Comparison of ENCODE assay signal across 17 cellular contexts in the genomic region with DNA sequence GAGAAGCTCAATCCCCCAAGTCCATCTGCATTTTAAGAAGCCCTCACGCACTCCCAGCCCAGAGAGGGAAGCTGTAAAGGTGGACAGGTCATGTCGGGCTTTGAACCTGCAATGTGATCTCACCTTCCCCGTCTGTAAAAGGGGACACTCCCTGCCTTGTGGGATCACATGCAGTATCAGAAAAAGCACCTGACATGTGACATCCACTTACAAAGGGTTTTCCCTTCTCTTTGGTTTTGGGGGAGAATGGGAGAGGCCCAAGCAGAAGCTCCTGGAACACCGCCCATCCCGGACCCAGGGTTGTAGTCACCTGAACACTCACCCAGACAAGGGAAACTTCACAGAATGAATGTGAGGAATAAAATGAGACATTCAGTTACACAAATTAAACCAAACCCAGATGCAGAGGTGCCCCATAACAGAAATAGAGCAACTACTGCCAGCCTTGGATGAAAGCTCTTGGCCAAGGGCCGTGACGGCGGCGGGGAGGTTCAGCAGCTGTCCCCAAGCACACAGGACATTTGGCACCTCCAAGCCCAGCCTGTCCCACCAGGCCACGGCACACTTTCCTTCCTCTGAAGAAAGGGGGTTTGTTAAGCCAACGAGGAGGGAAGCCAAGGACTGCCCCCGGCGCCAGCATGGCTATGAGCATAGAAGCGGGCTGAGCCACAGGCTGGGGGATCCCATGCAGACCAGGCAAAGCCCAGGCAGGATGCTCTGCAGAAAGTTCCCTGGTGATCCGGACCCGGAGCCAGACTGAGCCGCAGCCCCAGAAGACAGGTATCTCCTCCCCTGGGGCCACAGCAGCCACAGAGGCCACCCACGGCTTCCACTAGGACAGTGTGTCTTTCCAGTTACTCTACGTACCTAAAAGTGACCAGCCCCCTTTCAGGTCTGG. TPM values are rescaled to one million over a fixed set of nuclear protein-coding genes. Genes with fewer than 3 reads are reported as not detected.
DNase-seq lines count a peak whose midpoint lies in the region; ATAC-seq and TF ChIP-seq lines count a peak whose summit lies in the region.
"Had no signal": no experiment of that assay in that cellular context is flagged by ENCODE, and none has a peak within 500 bp of the region (broad histone marks: within the 10 kb centered on the region; RNA-seq: fewer than 3 reads in every experiment).

No MANE protein-coding gene starts in this region.

- H2AFZ ChIP-seq in OCI-LY3 (ENCODE audit: low read depth, low read length): no peak overlapping the region
- H2AFZ ChIP-seq in PC-3 (ENCODE audit: low read length): no peak overlapping the region

- peak overlapping the region; percentile 89 for H3K4me2 ChIP-seq in OCI-LY3 (ENCODE audit: low read length)
- H3K4me2 ChIP-seq in PC-3 (ENCODE audit: low read length): no peak overlapping the region

- CTCF ChIA-PET in CD8-positive, alpha-beta T cell (lab: Charles Lee): interaction anchor here (0.9 to 7.4 kb wide), 5 partner anchors 8 to 306 kb away, joined by 3 to 55 read pairs (median 3); no protein-coding TSS in a partner anchor
- CTCF ChIA-PET in PC-3 (lab: Charles Lee): no interaction called here

- H3K27ac ChIP-seq in CD8-positive, alpha-beta T cell (ENCODE audit: low read depth, low read length): no peak overlapping the region
- H3K27ac ChIP-seq in OCI-LY3 (ENCODE audit: low read length) (peak overlapping the region; percentile 77), uterus (no peak overlapping the region), PC-3 (ENCODE audit: low read length) (no peak overlapping the region)
- H3K27ac ChIP-seq: ascending aorta, esophagus squamous epithelium, SJSA1 had no signal

- H3K9ac ChIP-seq in OCI-LY3 (ENCODE audit: low read length) (peak overlapping the region; percentile 2; the same call in 1 of the 2 replicates), PC-3 (ENCODE audit: low read length) (no peak overlapping the region)

- H3K4me3 Mint-ChIP-seq in CD8-positive, alpha-beta T cell: peak overlapping the region; percentile 5
- H3K4me3 Mint-ChIP-seq in glutamatergic neuron (ENCODE audit: unreplicated experiment): no peak overlapping the region
- H3K4me3 Mint-ChIP-seq: activated CD4-positive, alpha-beta memory T cell treated with anti-CD3 and anti-CD28 coated beads, Interleukin-2, amount 10 ng/mL, durations not matched to agents 7 days and 5 days had no signal

- H3K27me3 ChIP-seq in CD8-positive, alpha-beta T cell (ENCODE audit: insufficient read depth, low read length): no peaks in the 10 kb centered on the region
- H3K27me3 ChIP-seq in OCI-LY3 (ENCODE audit: low read depth, low read length) (no peaks in the 10 kb centered on the region), uterus (no peaks in the 10 kb centered on the region), PC-3 (ENCODE audit: low read length) (no peaks in the 10 kb centered on the region)
- H3K27me3 ChIP-seq: ascending aorta, esophagus squamous epithelium, SJSA1 had no signal

- H3K36me3 ChIP-seq in CD8-positive, alpha-beta T cell (ENCODE audit: insufficient read depth, low read length): no peaks in the 10 kb centered on the region
- peaks cover 51% of the 10 kb centered on the region for H3K36me3 ChIP-seq in OCI-LY3 (replicated peaks; ENCODE audit: low read depth, low read length)
- no peaks in the 10 kb centered on the region for H3K36me3 ChIP-seq in uterus
- no peaks in the 10 kb centered on the region for H3K36me3 ChIP-seq in PC-3 (ENCODE audit: low read depth, low read length)
- H3K36me3 ChIP-seq: ascending aorta, esophagus squamous epithelium, SJSA1 had no signal

- H3K9me3 Mint-ChIP-seq in CD8-positive, alpha-beta T cell: no peaks in the 10 kb centered on the region
- peaks cover 5% of the 10 kb centered on the region for H3K9me3 Mint-ChIP-seq in glutamatergic neuron (ENCODE audit: unreplicated experiment)
- H3K9me3 Mint-ChIP-seq: activated CD4-positive, alpha-beta memory T cell treated with anti-CD3 and anti-CD28 coated beads, Interleukin-2, amount 10 ng/mL, durations not matched to agents 7 days and 5 days; activated T-helper 2 cell treated with anti-CD3 and anti-CD28 coated beads, Interferon-gamma antibody, Interleukin-2, Interleukin-4, amounts not matched to agents 10 μg/mL and 5 μg/mL and 100 μg/mL, durations not matched to agents 14 hours and 24 hours and 36 hours had no signal

- peaks cover 72% of the 10 kb centered on the region for H4K20me1 ChIP-seq in OCI-LY3 (ENCODE audit: insufficient read depth, low read length)
- H4K20me1 ChIP-seq in PC-3 (ENCODE audit: low read length): 0 out of 2 replicates have a peak, but pooled peaks cover 4% of the 10 kb centered on the region

- no peaks in the 10 kb centered on the region for H3K9me3 ChIP-seq in CD8-positive, alpha-beta T cell (ENCODE audit: low read length)
- H3K9me3 ChIP-seq in OCI-LY3 (ENCODE audit: insufficient read depth, low read length) (no peaks in the 10 kb centered on the region), uterus (no peaks in the 10 kb centered on the region), PC-3 (ENCODE audit: low read length) (no peaks in the 10 kb centered on the region)
- H3K9me3 ChIP-seq: ascending aorta, esophagus squamous epithelium, SJSA1 had no signal

- POLR2A ChIA-PET in CD8-positive, alpha-beta T cell (lab: Charles Lee): interaction anchor here (1.6 kb wide), 1 partner anchor 27 kb away, joined by 4 read pairs; no protein-coding TSS in a partner anchor
- POLR2A ChIA-PET in PC-3 (lab: Charles Lee; ENCODE audit: unreplicated experiment): no interaction called here

- TF ChIP-seq CTCF in CD8-positive, alpha-beta T cell (IDR thresholded peaks at IDR 0.05): no peak
- TF ChIP-seq CTCF in OCI-LY3 (IDR thresholded peaks at IDR 0.05; ENCODE audit: low read depth, low read length) (no peak), glutamatergic neuron (IDR thresholded peaks at IDR 0.05; ENCODE audit: partially characterized antibody, unreplicated experiment) (no peak), uterus (IDR thresholded peaks at IDR 0.05) (no peak), PC-3 (conservative IDR thresholded peaks at IDR 0.05; ENCODE audit: low read depth, low read length) (no peak)

- peak in 1 of 7 experiments; percentile 8 for DNase-seq in CD8-positive, alpha-beta T cell
- DNase-seq in glutamatergic neuron (no peak), pons (ENCODE audit: low spot score) (peak; percentile 44), hepatic stellate cell (ENCODE audit: low spot score) (no peak), uterus (no peak), PC-3 (no peak)
- DNase-seq: activated CD4-positive, alpha-beta memory T cell treated with anti-CD3 and anti-CD28 coated beads, Interleukin-2, amount 10 ng/mL, durations not matched to agents 7 days and 5 days; dermis blood vessel endothelial cell; esophagus squamous epithelium; GOT3; kidney; NCI-H2029; NCI-H524 had no signal

- peaks cover 66% of the 10 kb centered on the region for H3K4me1 Mint-ChIP-seq in CD8-positive, alpha-beta T cell (ENCODE audit: low read depth)
- H3K4me1 Mint-ChIP-seq in glutamatergic neuron (ENCODE audit: low read depth, unreplicated experiment): peaks cover 9% of the 10 kb centered on the region

- H3F3A ChIP-seq in PC-3 (ENCODE audit: low read length, unreplicated experiment): no peaks in the 10 kb centered on the region

- no peak for ATAC-seq in CD8-positive, alpha-beta T cell
- ATAC-seq in PC-3: no peak

- H3K36me3 Mint-ChIP-seq in CD8-positive, alpha-beta T cell: peaks cover 12% of the 10 kb centered on the region
- H3K36me3 Mint-ChIP-seq in glutamatergic neuron (ENCODE audit: unreplicated experiment): no peaks in the 10 kb centered on the region

- H3K4me3 ChIP-seq in CD8-positive, alpha-beta T cell (ENCODE audit: low read depth, low read length): no peak overlapping the region
- peak overlapping the region; percentile 22; the same call in 1 of the 2 replicates for H3K4me3 ChIP-seq in OCI-LY3 (ENCODE audit: low read length)
- no peak overlapping the region for H3K4me3 ChIP-seq in uterus
- no peak overlapping the region for H3K4me3 ChIP-seq in PC-3 (ENCODE audit: low read length)
- H3K4me3 ChIP-seq: ascending aorta, esophagus squamous epithelium, SJSA1 had no signal

- H3K27me3 Mint-ChIP-seq in CD8-positive, alpha-beta T cell (ENCODE audit: low read depth): no peaks in the 10 kb centered on the region
- peaks cover 10% of the 10 kb centered on the region for H3K27me3 Mint-ChIP-seq in glutamatergic neuron (ENCODE audit: unreplicated experiment)

- H3K9me2 ChIP-seq in PC-3 (replicated peaks; ENCODE audit: low read length): no peaks in the 10 kb centered on the region

- peaks cover 92% of the 10 kb centered on the region for H3K79me2 ChIP-seq in OCI-LY3 (ENCODE audit: low read length)
- peaks cover 58% of the 10 kb centered on the region for H3K79me2 ChIP-seq in PC-3 (ENCODE audit: low read length)

- no peak for TF ChIP-seq POLR2A in uterus (IDR thresholded peaks at IDR 0.05)

- intact Hi-C loops in CD8-positive, alpha-beta T cell (cut with DNase I, micrococcal nuclease): loop anchor here in 1 of 2 experiments (10.0 kb wide), 1 partner anchor 686 kb away; a partner anchor contains a TSS
- intact Hi-C loops in uterus (cut with DNase I; ENCODE audit: low total_unique reads): no loop called here
- intact Hi-C loops in PC-3 (cut with micrococcal nuclease): no loop called here

- BruUV-seq in PC-3 (replicated peaks; lab: Mats Ljungman, UMichigan): no TSS peak

- peaks cover 60% of the 10 kb centered on the region for H3K4me1 ChIP-seq in CD8-positive, alpha-beta T cell (ENCODE audit: insufficient read depth, low read length)
- H3K4me1 ChIP-seq in OCI-LY3 (ENCODE audit: low read length): peaks cover 60% of the 10 kb centered on the region
- H3K4me1 ChIP-seq in uterus: no peaks in the 10 kb centered on the region
- H3K4me1 ChIP-seq in PC-3 (ENCODE audit: insufficient read depth, low read length): peaks cover 19% of the 10 kb centered on the region

- no peak overlapping the region for H3K27ac Mint-ChIP-seq in CD8-positive, alpha-beta T cell
- peak overlapping the region; percentile 22 for H3K27ac Mint-ChIP-seq in glutamatergic neuron (ENCODE audit: unreplicated experiment)
- H3K27ac Mint-ChIP-seq: activated CD4-positive, alpha-beta memory T cell treated with anti-CD3 and anti-CD28 coated beads, Interleukin-2, amount 10 ng/mL, durations not matched to agents 7 days and 5 days; activated T-helper 2 cell treated with anti-CD3 and anti-CD28 coated beads, Interferon-gamma antibody, Interleukin-2, Interleukin-4, amounts not matched to agents 10 μg/mL and 5 μg/mL and 100 μg/mL, durations not matched to agents 14 hours and 24 hours and 36 hours had no signal

RNA-seq across cellular contexts. Expression of a gene that starts 3.8 kb away (rescaled TPM):
- 10 to 100 TPM; 14.4 to 15.0 TPM for total RNA-seq in CD8-positive, alpha-beta T cell
- total RNA-seq in glutamatergic neuron (ENCODE audit: unreplicated experiment) (18.5 TPM), uterus (10 to 100 TPM in 2 of 4 donors, 1 to 10 TPM in 1, under 1 TPM in 1; 0.77 to 96.2 (median 10.4) TPM), PC-3 (2014; rRNA removed) (123 and 129 TPM in 2 replicates)
